In the genomic region with DNA sequence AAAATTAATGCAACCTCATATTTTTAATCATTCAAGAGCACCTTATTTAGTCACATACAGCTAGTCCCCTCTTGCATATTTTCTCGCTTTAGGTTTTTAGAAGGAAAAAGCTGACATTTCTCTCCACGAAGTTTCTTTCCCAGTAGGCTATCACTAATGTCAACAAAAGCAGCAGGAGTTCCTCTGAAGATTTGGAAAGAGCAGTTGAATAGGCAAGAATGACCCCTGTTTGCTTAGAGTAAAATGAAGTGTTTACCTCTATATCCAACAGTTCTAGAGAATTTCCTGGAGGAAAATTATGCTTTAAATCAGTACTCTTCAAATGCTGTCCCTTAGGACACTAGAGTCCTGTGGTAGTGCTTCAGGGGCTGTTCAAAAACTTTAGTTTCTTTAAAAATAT, we compare ENCODE assay signal across 2 cellular contexts.
TF ChIP-seq lines count a peak whose summit lies in the region.

No MANE protein-coding gene starts in this region.

TF ChIP-seq in IMR-90, 13 proteins besides CTCF, POLR2A, EP300 and RAD21 (continued from another document):
- TF ChIP-seq ELK1 (IDR thresholded peaks at IDR 0.05; ENCODE audit: borderline replicate concordance, low read depth, low read length) (no peak), SMC3 (IDR thresholded peaks at IDR 0.05; ENCODE audit: low read depth, low read length) (no peak), RFX5 (IDR thresholded peaks at IDR 0.05; ENCODE audit: low read depth, low read length) (no peak), FOS (IDR thresholded peaks at IDR 0.05; ENCODE audit: low read depth, low read length) (no peak), MXI1 (IDR thresholded peaks at IDR 0.05; ENCODE audit: borderline replicate concordance, low read depth, low read length) (no peak), MAZ (IDR thresholded peaks at IDR 0.05; ENCODE audit: borderline replicate concordance, low read depth, low read length) (no peak), CEBPB (IDR thresholded peaks at IDR 0.05; ENCODE audit: low read depth, low read length) (no peak)

TF ChIP-seq in WTC11, 78 proteins besides CTCF, POLR2A, EP300 and RAD21 (continued from another document):
- no peak for TF ChIP-seq ZNF281 (CRISPR knock-in tag; IDR thresholded peaks at IDR 0.05)
- TF ChIP-seq, protein P1, sequence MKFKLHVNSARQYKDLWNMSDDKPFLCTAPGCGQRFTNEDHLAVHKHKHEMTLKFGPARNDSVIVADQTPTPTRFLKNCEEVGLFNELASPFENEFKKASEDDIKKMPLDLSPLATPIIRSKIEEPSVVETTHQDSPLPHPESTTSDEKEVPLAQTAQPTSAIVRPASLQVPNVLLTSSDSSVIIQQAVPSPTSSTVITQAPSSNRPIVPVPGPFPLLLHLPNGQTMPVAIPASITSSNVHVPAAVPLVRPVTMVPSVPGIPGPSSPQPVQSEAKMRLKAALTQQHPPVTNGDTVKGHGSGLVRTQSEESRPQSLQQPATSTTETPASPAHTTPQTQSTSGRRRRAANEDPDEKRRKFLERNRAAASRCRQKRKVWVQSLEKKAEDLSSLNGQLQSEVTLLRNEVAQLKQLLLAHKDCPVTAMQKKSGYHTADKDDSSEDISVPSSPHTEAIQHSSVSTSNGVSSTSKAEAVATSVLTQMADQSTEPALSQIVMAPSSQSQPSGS (CRISPR knock-in tag; IDR thresholded peaks at IDR 0.05; ENCODE audit: borderline replicate concordance, low read depth): no peak
- TF ChIP-seq CREB1 (CRISPR knock-in tag; IDR thresholded peaks at IDR 0.05): no peak
- TF ChIP-seq CREM (CRISPR knock-in tag; IDR thresholded peaks at IDR 0.05): no peak
